8 cellular contexts compared by ENCODE assay signal in genomic region chr16:66517586-66518263, GRCh38. TPM values are rescaled to one million over a fixed set of nuclear protein-coding genes. Genes with fewer than 3 reads are reported as not detected.
DNase-seq lines count a peak whose midpoint lies in the region; ATAC-seq, FAIRE-seq and TF ChIP-seq lines count a peak whose summit lies in the region.

No MANE protein-coding gene starts in this region.

- peak overlapping the region; percentile 77 for H3K9ac ChIP-seq in skeletal muscle satellite cell (ENCODE audit: low read depth, low read length)

- H3K9me3 Mint-ChIP-seq in T-cell, result no peaks in the 10 kb centered on the region

- DNase-seq in GM18507 (ENCODE audit: extremely low spot score, insufficient read length, low read depth), result no peak
- DNase-seq in T-cell, result no peak
- DNase-seq in right atrium auricular region (ENCODE audit: low spot score), result no peak
- no peak for DNase-seq in HuH-7.5 (ENCODE audit: low spot score)
- no peak for DNase-seq in LoVo (ENCODE audit: low spot score)
- DNase-seq in A172 (ENCODE audit: low spot score), result no peak

- H3K4me1 Mint-ChIP-seq in T-cell, result peaks cover 70 to 86% (median 78%) of the 10 kb centered on the region in 3 donors

- H3K4me1 ChIP-seq in right atrium auricular region, result peaks cover 0 to 76% of the 10 kb centered on the region in 2 donors
- peaks cover 53% of the 10 kb centered on the region for H3K4me1 ChIP-seq in skeletal muscle satellite cell (ENCODE audit: control insufficient read depth, insufficient read depth, low read length)

- H3K4me2 ChIP-seq in skeletal muscle satellite cell (ENCODE audit: low read length), result peak overlapping the region; percentile 77

- no peak for ATAC-seq in T-cell (replicated peaks in 1 of 4)
- no peak for ATAC-seq in HG03432 (IDR thresholded peaks at IDR 0.05; ENCODE audit: unreplicated experiment)

- CTCF ChIA-PET in T-cell (lab: Charles Lee), result interaction anchor here in 1 of 2 donors (0.7 to 1.0 kb wide), 2 partner anchors 33 to 45 kb away, joined by 4 to 5 read pairs; no protein-coding TSS in a partner anchor

- H3K4me3 Mint-ChIP-seq in T-cell, result peak overlapping the region in 1 of 3 donors; percentile 73

- no peaks in the 10 kb centered on the region for H3K27me3 Mint-ChIP-seq in T-cell

- H3K27me3 ChIP-seq in right atrium auricular region (no peaks in the 10 kb centered on the region), skeletal muscle satellite cell (ENCODE audit: control insufficient read depth, insufficient read depth, low read length) (no peaks in the 10 kb centered on the region)

- H3K36me3 ChIP-seq in right atrium auricular region (peaks cover 7% of the 10 kb centered on the region), skeletal muscle satellite cell (ENCODE audit: insufficient read depth, low read length) (no peaks in the 10 kb centered on the region)

- peak overlapping the region; percentile 97 to 98 for H3K27ac ChIP-seq in right atrium auricular region

- peak overlapping the region; percentile 96 to 99 for H3K27ac Mint-ChIP-seq in T-cell

- no peaks in the 10 kb centered on the region for H3K36me3 Mint-ChIP-seq in T-cell

- no peak for TF ChIP-seq CTCF in right atrium auricular region (IDR thresholded peaks at IDR 0.05)

- H3K4me3 ChIP-seq in right atrium auricular region (peak overlapping the region in 1 of 2 donors; percentile 36), skeletal muscle satellite cell (ENCODE audit: low read length) (peak overlapping the region; percentile 54)

- no peaks in the 10 kb centered on the region for H3K9me3 ChIP-seq in right atrium auricular region
- no peaks in the 10 kb centered on the region for H3K9me3 ChIP-seq in skeletal muscle satellite cell (replicated peaks; ENCODE audit: low read length)

- peak; percentile 26 for FAIRE-seq in GM18507 (lab: Jason Lieb, UNC)

- POLR2A ChIA-PET in T-cell (lab: Charles Lee), result no interaction called here

RNA-seq across cellular contexts. Expression of gene TK2, which starts 32.2 kb away (rescaled TPM):
- 10 to 100 TPM in 2 of 5 donors, 1 to 10 TPM in 3; 4.6 to 10.8 (median 8.4) TPM for total RNA-seq in T-cell
- 10 to 100 TPM; 20.7 to 24.5 TPM for total RNA-seq in right atrium auricular region
- total RNA-seq in skeletal muscle satellite cell (2012; rRNA removed), result 15.9 and 21.0 TPM in 2 replicates
- total RNA-seq in A172 (2014; rRNA removed; shearing (Covaris generic)), result 31.9 and 35.0 TPM in 2 replicates

RNA-seq across cellular contexts. Expression of gene CKLF, which starts 34.7 kb away (rescaled TPM):
- total RNA-seq in T-cell, result 10 to 100 TPM; 25.3 to 67.8 (median 58.3) TPM
- 10 to 100 TPM; 11.5 to 22.5 TPM for total RNA-seq in right atrium auricular region
- 39.0 and 51.8 TPM in 2 replicates for total RNA-seq in skeletal muscle satellite cell (2012; rRNA removed)
- 180 and 186 TPM in 2 replicates for total RNA-seq in A172 (2014; rRNA removed; shearing (Covaris generic))

RNA-seq across cellular contexts. Expression of gene CMTM1, which starts 48.5 kb away (rescaled TPM):
- 10 to 100 TPM in 3 of 5 donors, 1 to 10 TPM in 1, under 1 TPM in 1; 0.95 to 12.9 (median 10.3) TPM for total RNA-seq in T-cell
- 1 to 10 TPM in 1 of 2 donors, not detected in 1; 1.6 TPM for total RNA-seq in right atrium auricular region
- 0.76 and 1.3 TPM in 2 replicates for total RNA-seq in skeletal muscle satellite cell (2012; rRNA removed)
- 1.1 and 1.3 TPM in 2 replicates for total RNA-seq in A172 (2014; rRNA removed; shearing (Covaris generic))
